In genomic region chr7:144812379-144813283, GRCh38 we compare ENCODE assay signal across 8 cellular contexts. TPM values are rescaled to one million over a fixed set of nuclear protein-coding genes. Genes with fewer than 3 reads are reported as not detected.
A peak's percentile ranks its signal among the peaks of the same experiment; 100 is the strongest.
DNase-seq lines count a peak whose midpoint lies in the region; ATAC-seq, FAIRE-seq and TF ChIP-seq lines count a peak whose summit lies in the region.

No MANE protein-coding gene starts in this region.

- no peaks in the 10 kb centered on the region for H3K9me3 ChIP-seq in CD4-positive, alpha-beta T cell (ENCODE audit: control insufficient read depth, low read length)
- no peaks in the 10 kb centered on the region for H3K9me3 ChIP-seq in kidney (ENCODE audit: control insufficient read depth in 1 of 2, low read length in 2 of 2)

- H3K27ac ChIP-seq in CD4-positive, alpha-beta T cell (ENCODE audit: low read depth, low read length): peak overlapping the region; percentile 72
- H3K27ac ChIP-seq in kidney (ENCODE audit: low read depth in 2 of 2, low read length in 2 of 2) (no peak overlapping the region), GM23338 (ENCODE audit: low read depth) (no peak overlapping the region)

- H3K27me3 Mint-ChIP-seq in CD4-positive, alpha-beta T cell: no peaks in the 10 kb centered on the region
- H3K27me3 Mint-ChIP-seq in GM23338 (ENCODE audit: insufficient read depth, low read depth, poor library complexity): no peaks in the 10 kb centered on the region

- H2AFZ ChIP-seq in GM23338: no peak overlapping the region

- no peaks in the 10 kb centered on the region for H3K27me3 ChIP-seq in CD4-positive, alpha-beta T cell (ENCODE audit: control insufficient read depth, insufficient read depth, low read length)
- H3K27me3 ChIP-seq in H7 (ENCODE audit: control insufficient read depth, insufficient read depth, low read length) (no peaks in the 10 kb centered on the region), GM23338 (ENCODE audit: insufficient read depth) (no peaks in the 10 kb centered on the region)

- H3K4me3 ChIP-seq in H7 (ENCODE audit: insufficient read depth, low read depth, low read length): no peak overlapping the region
- H3K4me3 ChIP-seq in kidney (ENCODE audit: low read length in 2 of 2): no peak overlapping the region
- no peak overlapping the region for H3K4me3 ChIP-seq in GM23338

- no peaks in the 10 kb centered on the region for H3K9me3 Mint-ChIP-seq in CD4-positive, alpha-beta T cell
- no peaks in the 10 kb centered on the region for H3K9me3 Mint-ChIP-seq in GM23338

- H3K36me3 Mint-ChIP-seq in CD4-positive, alpha-beta T cell (ENCODE audit: low read depth): no peaks in the 10 kb centered on the region
- H3K36me3 Mint-ChIP-seq in GM23338 (ENCODE audit: low read depth): no peaks in the 10 kb centered on the region

- H3K4me1 ChIP-seq in kidney (ENCODE audit: control insufficient read depth in 1 of 2, insufficient read depth in 1 of 2, low read depth in 1 of 2, low read length in 2 of 2): no peaks in the 10 kb centered on the region
- no peaks in the 10 kb centered on the region for H3K4me1 ChIP-seq in GM23338 (ENCODE audit: insufficient read depth)

- peaks cover 85% of the 10 kb centered on the region for H3K4me1 Mint-ChIP-seq in CD4-positive, alpha-beta T cell (ENCODE audit: low read depth)
- H3K4me1 Mint-ChIP-seq in GM23338: 0 out of 3 replicates have a peak, but pooled peaks cover 3% of the 10 kb centered on the region

- no peaks in the 10 kb centered on the region for H3F3A ChIP-seq in GM23338 (replicated peaks; ENCODE audit: low read depth)

- H3K27ac Mint-ChIP-seq in CD4-positive, alpha-beta T cell: peak overlapping the region; percentile 88
- no peak overlapping the region for H3K27ac Mint-ChIP-seq in GM23338

- no peak for TF ChIP-seq CTCF in CD4-positive, alpha-beta T cell (IDR thresholded peaks at IDR 0.05)
- no peak for TF ChIP-seq CTCF in kidney (IDR thresholded peaks at IDR 0.05; ENCODE audit: borderline replicate concordance, extremely low read depth, insufficient read depth)
- no peak for TF ChIP-seq CTCF in GM23338 (conservative IDR thresholded peaks at IDR 0.05; ENCODE audit: low read depth in 2 of 2)

- no peaks in the 10 kb centered on the region; the same call in 1 of the 2 replicates for H3K9me2 ChIP-seq in GM23338 (ENCODE audit: insufficient read depth)

- DNase-seq in CD4-positive, alpha-beta T cell: peak in 8 of 10 experiments; percentile 14 to 50 (median 28)
- DNase-seq in activated naive CD4-positive, alpha-beta T cell treated with Interleukin-2 at 50 U/mL for 16 hours: peak; percentile 31
- DNase-seq in H7 (no peak), NCI-H345 (lab: John Stamatoyannopoulos, UW) (no peak), kidney (no peak), GM23338 (ENCODE audit: low spot score) (no peak)

- peak overlapping the region; percentile 84 for H3K4me3 Mint-ChIP-seq in CD4-positive, alpha-beta T cell
- no peak overlapping the region for H3K4me3 Mint-ChIP-seq in GM23338

- H3K36me3 ChIP-seq in H7 (replicated peaks; ENCODE audit: control insufficient read depth, insufficient read depth, low read length) (no peaks in the 10 kb centered on the region), kidney (ENCODE audit: control insufficient read depth in 1 of 2, insufficient read depth in 2 of 2, low read length in 2 of 2) (no peaks in the 10 kb centered on the region), GM23338 (ENCODE audit: insufficient read depth) (no peaks in the 10 kb centered on the region)

- H4K20me1 ChIP-seq in GM23338 (replicated peaks; ENCODE audit: insufficient read depth): no peaks in the 10 kb centered on the region

- peak; percentile 98 for ATAC-seq in CD4-positive, alpha-beta T cell (ENCODE audit: poor library complexity)
- peak; percentile 94 for ATAC-seq in GM19452 (IDR thresholded peaks at IDR 0.05; ENCODE audit: unreplicated experiment)
- peak; percentile 95 for ATAC-seq in HG03354 (IDR thresholded peaks at IDR 0.05; ENCODE audit: poor library complexity, severe bottlenecking, unreplicated experiment)
- ATAC-seq in GM23338: no peak

- CTCF ChIA-PET in CD4-positive, alpha-beta T cell (lab: Charles Lee): interaction anchor here (1.2 to 1.6 kb wide), 2 partner anchors 20 to 24 kb away, joined by 4 to 5 read pairs; partner anchors contain the start of gene TPK1

- no peaks in the 10 kb centered on the region for H3K79me2 ChIP-seq in GM23338 (replicated peaks; ENCODE audit: insufficient read depth)

- H3K4me2 ChIP-seq in GM23338: no peak overlapping the region

- H3K9ac ChIP-seq in kidney (ENCODE audit: low read length in 2 of 2): no peak overlapping the region

- POLR2A ChIA-PET in CD4-positive, alpha-beta T cell (lab: Charles Lee): interaction anchor here (0.9 to 5.9 kb wide), 11 partner anchors 9 to 64 kb away, joined by 3 to 244 read pairs (median 5); partner anchors contain the start of gene TPK1

- no peak for FAIRE-seq in kidney (lab: Jason Lieb, UNC)

- intact Hi-C loops in CD4-positive, alpha-beta T cell (cut with DNase I, micrococcal nuclease): loop anchor here in 1 of 2 experiments (1.0 kb wide), 2 partner anchors 8 to 23 kb away; no protein-coding TSS in a partner anchor
- intact Hi-C loops in kidney (cut with DNase I): no loop called here

TF ChIP-seq in GM23338, 12 proteins besides CTCF, POLR2A, EP300 and RAD21 (continues in another document):
- no peak for TF ChIP-seq ZNF331 (CRISPR knock-in tag; IDR thresholded peaks at IDR 0.05; ENCODE audit: low read depth)
- no peak for TF ChIP-seq CREB1 (CRISPR knock-in tag; IDR thresholded peaks at IDR 0.05; ENCODE audit: low read depth)
- no peak for TF ChIP-seq EZH2 (IDR thresholded peaks at IDR 0.05; ENCODE audit: low read depth, unreplicated experiment)
- TF ChIP-seq JUNB (IDR thresholded peaks at IDR 0.05; ENCODE audit: unreplicated experiment): no peak
- TF ChIP-seq STAT1 (IDR thresholded peaks at IDR 0.05; ENCODE audit: unreplicated experiment): no peak
- TF ChIP-seq, protein P1, sequence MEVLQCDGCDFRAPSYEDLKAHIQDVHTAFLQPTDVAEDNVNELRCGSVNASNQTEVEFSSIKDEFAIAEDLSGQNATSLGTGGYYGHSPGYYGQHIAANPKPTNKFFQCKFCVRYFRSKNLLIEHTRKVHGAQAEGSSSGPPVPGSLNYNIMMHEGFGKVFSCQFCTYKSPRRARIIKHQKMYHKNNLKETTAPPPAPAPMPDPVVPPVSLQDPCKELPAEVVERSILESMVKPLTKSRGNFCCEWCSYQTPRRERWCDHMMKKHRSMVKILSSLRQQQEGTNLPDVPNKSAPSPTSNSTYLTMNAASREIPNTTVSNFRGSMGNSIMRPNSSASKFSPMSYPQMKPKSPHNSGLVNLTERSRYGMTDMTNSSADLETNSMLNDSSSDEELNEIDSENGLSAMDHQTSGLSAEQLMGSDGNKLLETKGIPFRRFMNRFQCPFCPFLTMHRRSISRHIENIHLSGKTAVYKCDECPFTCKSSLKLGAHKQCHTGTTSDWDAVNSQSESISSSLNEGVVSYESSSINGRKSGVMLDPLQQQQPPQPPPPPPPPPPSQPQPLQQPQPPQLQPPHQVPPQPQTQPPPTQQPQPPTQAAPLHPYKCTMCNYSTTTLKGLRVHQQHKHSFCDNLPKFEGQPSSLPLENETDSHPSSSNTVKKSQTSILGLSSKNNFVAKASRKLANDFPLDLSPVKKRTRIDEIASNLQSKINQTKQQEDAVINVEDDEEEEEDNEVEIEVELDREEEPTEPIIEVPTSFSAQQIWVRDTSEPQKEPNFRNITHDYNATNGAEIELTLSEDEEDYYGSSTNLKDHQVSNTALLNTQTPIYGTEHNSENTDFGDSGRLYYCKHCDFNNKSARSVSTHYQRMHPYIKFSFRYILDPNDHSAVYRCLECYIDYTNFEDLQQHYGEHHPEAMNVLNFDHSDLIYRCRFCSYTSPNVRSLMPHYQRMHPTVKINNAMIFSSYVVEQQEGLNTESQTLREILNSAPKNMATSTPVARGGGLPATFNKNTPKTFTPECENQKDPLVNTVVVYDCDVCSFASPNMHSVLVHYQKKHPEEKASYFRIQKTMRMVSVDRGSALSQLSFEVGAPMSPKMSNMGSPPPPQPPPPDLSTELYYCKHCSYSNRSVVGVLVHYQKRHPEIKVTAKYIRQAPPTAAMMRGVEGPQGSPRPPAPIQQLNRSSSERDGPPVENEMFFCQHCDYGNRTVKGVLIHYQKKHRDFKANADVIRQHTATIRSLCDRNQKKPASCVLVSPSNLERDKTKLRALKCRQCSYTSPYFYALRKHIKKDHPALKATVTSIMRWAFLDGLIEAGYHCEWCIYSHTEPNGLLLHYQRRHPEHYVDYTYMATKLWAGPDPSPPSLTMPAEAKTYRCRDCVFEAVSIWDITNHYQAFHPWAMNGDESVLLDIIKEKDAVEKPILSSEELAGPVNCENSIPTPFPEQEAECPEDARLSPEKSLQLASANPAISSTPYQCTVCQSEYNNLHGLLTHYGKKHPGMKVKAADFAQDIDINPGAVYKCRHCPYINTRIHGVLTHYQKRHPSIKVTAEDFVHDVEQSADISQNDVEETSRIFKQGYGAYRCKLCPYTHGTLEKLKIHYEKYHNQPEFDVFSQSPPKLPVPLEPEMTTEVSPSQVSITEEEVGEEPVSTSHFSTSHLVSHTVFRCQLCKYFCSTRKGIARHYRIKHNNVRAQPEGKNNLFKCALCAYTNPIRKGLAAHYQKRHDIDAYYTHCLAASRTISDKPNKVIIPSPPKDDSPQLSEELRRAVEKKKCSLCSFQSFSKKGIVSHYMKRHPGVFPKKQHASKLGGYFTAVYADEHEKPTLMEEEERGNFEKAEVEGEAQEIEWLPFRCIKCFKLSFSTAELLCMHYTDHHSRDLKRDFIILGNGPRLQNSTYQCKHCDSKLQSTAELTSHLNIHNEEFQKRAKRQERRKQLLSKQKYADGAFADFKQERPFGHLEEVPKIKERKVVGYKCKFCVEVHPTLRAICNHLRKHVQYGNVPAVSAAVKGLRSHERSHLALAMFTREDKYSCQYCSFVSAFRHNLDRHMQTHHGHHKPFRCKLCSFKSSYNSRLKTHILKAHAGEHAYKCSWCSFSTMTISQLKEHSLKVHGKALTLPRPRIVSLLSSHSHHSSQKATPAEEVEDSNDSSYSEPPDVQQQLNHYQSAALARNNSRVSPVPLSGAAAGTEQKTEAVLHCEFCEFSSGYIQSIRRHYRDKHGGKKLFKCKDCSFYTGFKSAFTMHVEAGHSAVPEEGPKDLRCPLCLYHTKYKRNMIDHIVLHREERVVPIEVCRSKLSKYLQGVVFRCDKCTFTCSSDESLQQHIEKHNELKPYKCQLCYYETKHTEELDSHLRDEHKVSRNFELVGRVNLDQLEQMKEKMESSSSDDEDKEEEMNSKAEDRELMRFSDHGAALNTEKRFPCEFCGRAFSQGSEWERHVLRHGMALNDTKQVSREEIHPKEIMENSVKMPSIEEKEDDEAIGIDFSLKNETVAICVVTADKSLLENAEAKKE (CRISPR knock-in tag; IDR thresholded peaks at IDR 0.05): no peak

RNA-seq across cellular contexts. Expression of gene TPK1, which starts 23.2 kb away (rescaled TPM):
- 10 to 100 TPM; 17.1 to 17.8 TPM for total RNA-seq in CD4-positive, alpha-beta T cell
- 6.2 and 6.6 TPM in 2 replicates for total RNA-seq in H7 (2014; rRNA removed; shearing (Covaris generic))
- 15.5 TPM for total RNA-seq in kidney
- polyA plus RNA-seq in kidney (ENCODE audit: insufficient read depth, low read depth, low replicate concordance) (5.3 TPM), GM23338 (2016; fragmentation: Nextera tagmentation; extraction: Ambion mirVana) (2.9 and 3.2 TPM in 2 replicates)
- total RNA-seq in GM23338 (2014; rRNA removed; shearing (Covaris generic)): 1.5 and 2.6 TPM in 2 replicates

Comparison
In these comparisons a context has a peak if more than half of its experiments do, and no peak if none do; other contexts are left out.
1. DNase-seq: peak in CD4-positive, alpha-beta T cell (8 of 10) and activated naive CD4-positive, alpha-beta T cell treated with Interleukin-2 at 50 U/mL for 16 hours (single experiment); none in H7 (single experiment), NCI-H345 (single experiment), kidney (single experiment) and GM23338 (single experiment).